In the genomic region with DNA sequence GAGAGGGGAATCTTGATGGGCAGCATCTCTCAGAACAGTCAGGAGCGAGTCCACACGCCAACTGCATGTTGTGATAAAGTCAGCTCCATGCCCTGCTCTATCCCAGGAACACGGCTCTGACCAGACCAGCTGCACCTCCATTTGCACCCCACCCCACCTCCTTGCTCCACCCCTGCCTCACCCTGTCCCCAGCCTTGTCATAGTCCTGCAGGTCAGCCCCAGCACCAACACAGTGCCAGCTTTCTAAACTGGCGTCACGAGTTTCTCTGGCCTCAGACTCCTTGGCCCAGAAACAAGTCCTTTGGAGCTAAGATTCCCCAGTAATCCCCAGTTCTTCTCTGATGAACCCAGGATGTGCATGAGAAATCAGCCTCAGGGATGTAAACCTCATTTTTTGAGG, we compare ENCODE assay signal across 19 cellular contexts. TPM values are rescaled to one million over a fixed set of nuclear protein-coding genes. Genes with fewer than 3 reads are reported as not detected.
DNase-seq lines count a peak whose midpoint lies in the region; ATAC-seq and TF ChIP-seq lines count a peak whose summit lies in the region.
"Had no signal": no experiment of that assay in that cellular context is flagged by ENCODE, and none has a peak within 500 bp of the region (broad histone marks: within the 10 kb centered on the region; RNA-seq: fewer than 3 reads in every experiment).

No MANE protein-coding gene starts in this region.

- H3K27ac ChIP-seq in coronary artery (peak overlapping the region; percentile 83 to 91), neuronal stem cell (replicated peaks; ENCODE audit: low read length) (no peak overlapping the region), tibial artery (peak overlapping the region; percentile 87 to 88)
- H3K27ac ChIP-seq: 22Rv1, A549, C4-2B had no signal

- ATAC-seq in Right ventricle myocardium superior (ENCODE audit: poor library complexity) (peak; percentile 11), left cardiac atrium (no peak), GM18498 (IDR thresholded peaks at IDR 0.05; ENCODE audit: unreplicated experiment) (no peak)
- ATAC-seq: A549, HCT116 had no signal

- H3K9me3 ChIP-seq in neuronal stem cell (replicated peaks in 1 of 2; ENCODE audit: control insufficient read depth in 2 of 2, insufficient read depth in 1 of 2, low read depth in 1 of 2, low read length in 2 of 2) (no peaks in the 10 kb centered on the region), tibial artery (no peaks in the 10 kb centered on the region)
- H3K9me3 ChIP-seq: A549, Caco-2 had no signal

- H3K4me1 ChIP-seq in neuronal stem cell (ENCODE audit: control insufficient read depth in 2 of 2, insufficient read depth in 1 of 2, low read depth in 1 of 2, low read length in 2 of 2), result peaks cover 0 to 11% of the 10 kb centered on the region in 2 donors
- H3K4me1 ChIP-seq in tibial artery, result peaks cover 3 to 98% (median 83%) of the 10 kb centered on the region in 4 donors
- H3K4me1 ChIP-seq: A549, Caco-2 had no signal

- H2BK12ac ChIP-seq in neuronal stem cell (ENCODE audit: low read length), result no peak overlapping the region

- no peak overlapping the region for H3K4ac ChIP-seq in neuronal stem cell (ENCODE audit: low read length)

- no peak overlapping the region for H3K4me2 ChIP-seq in neuronal stem cell (ENCODE audit: insufficient read depth, low read length, poor library complexity, severe bottlenecking)
- H3K4me2 ChIP-seq: A549 had no signal

- WGBS in neuronal stem cell (ENCODE audit: extremely low coverage in 2 of 2, insufficient read length in 2 of 2, insufficient replicate concordance in 1 of 2), 2 donors, result no CpG with 5 or more reads among the region's 5 CpGs

- no peak overlapping the region for H3K9ac ChIP-seq in neuronal stem cell (ENCODE audit: low read depth, low read length, poor library complexity)

- H2AFZ ChIP-seq in neuronal stem cell (ENCODE audit: low read length), result no peak overlapping the region

- H3K79me1 ChIP-seq in neuronal stem cell (ENCODE audit: low read depth, low read length), result no peaks in the 10 kb centered on the region

- intact Hi-C loops in Right ventricle myocardium superior (cut with DNase I) (no loop called here), left cardiac atrium (cut with DNase I) (no loop called here), tibial artery (cut with DNase I; ENCODE audit: low total_unique reads) (no loop called here)

- TF ChIP-seq CTCF in coronary artery (IDR thresholded peaks at IDR 0.05) (no peak), tibial artery (IDR thresholded peaks at IDR 0.05) (no peak)

- no peak overlapping the region for H2BK120ac ChIP-seq in neuronal stem cell (ENCODE audit: low read depth, low read length)

- no peak overlapping the region for H4K8ac ChIP-seq in neuronal stem cell (ENCODE audit: low read depth, low read length)

- H3K36me3 ChIP-seq in neuronal stem cell (replicated peaks in 1 of 2; ENCODE audit: control insufficient read depth in 2 of 2, insufficient read depth in 2 of 2, low read length in 2 of 2) (no peaks in the 10 kb centered on the region), tibial artery (no peaks in the 10 kb centered on the region)

- H3K4me3 ChIP-seq in coronary artery (no peak overlapping the region), neuronal stem cell (ENCODE audit: low read length in 2 of 2) (no peak overlapping the region), tibial artery (no peak overlapping the region)
- H3K4me3 ChIP-seq: A549 had no signal

- H3K23ac ChIP-seq in neuronal stem cell (ENCODE audit: low read depth, low read length, poor library complexity), result no peak overlapping the region

- H4K91ac ChIP-seq in neuronal stem cell (ENCODE audit: low read depth, low read length, poor library complexity), result peak overlapping the region; percentile 44

- DNase-seq in Right ventricle myocardium superior (no peak), left cardiac atrium (no peak), coronary artery (ENCODE audit: low spot score) (no peak), neuronal stem cell (ENCODE audit: low spot score) (no peak), tibial artery (peak; percentile 37 to 85), HUDEP-2 (lab: John Stamatoyannopoulos, UW; ENCODE audit: unreplicated experiment in 76 of 76) (no peak)
- no peak for DNase-seq in stimulated activated naive CD4-positive, alpha-beta T cell (lab: John Stamatoyannopoulos, UW)
- DNase-seq: AML-193; Caco-2; CD4-positive, alpha-beta T cell; GOT3; H7; HFFc6 had no signal

- H3K27me3 ChIP-seq in neuronal stem cell (ENCODE audit: control insufficient read depth in 3 of 3, insufficient read depth in 3 of 3, low read depth in 1 of 3, low read length in 3 of 3) (peaks cover 0 to 39% (median 0%) of the 10 kb centered on the region in 3 experiments), tibial artery (no peaks in the 10 kb centered on the region)

- H2BK15ac ChIP-seq in neuronal stem cell (ENCODE audit: low read length), result no peak overlapping the region

- H2BK5ac ChIP-seq in neuronal stem cell (ENCODE audit: low read length), result no peak overlapping the region

- H3K14ac ChIP-seq in neuronal stem cell (ENCODE audit: low read length), result no peak overlapping the region

- peak overlapping the region; percentile 45 for H2AK5ac ChIP-seq in neuronal stem cell (ENCODE audit: low read depth, low read length)

- peak overlapping the region; percentile 77 for H3K18ac ChIP-seq in neuronal stem cell (ENCODE audit: low read length)

RNA-seq across cellular contexts. Expression of a gene that starts 23.5 kb away (rescaled TPM):
- total RNA-seq in Right ventricle myocardium superior, result 31.3 TPM
- 10 to 100 TPM in 1 of 2 donors, 1 to 10 TPM in 1; 8.3 to 19.3 TPM for total RNA-seq in left cardiac atrium
- polyA plus RNA-seq in neuronal stem cell (2013, experiment 1 of 2), result 0.40 TPM
- 0.47 TPM for polyA plus RNA-seq in neuronal stem cell (2013, experiment 2 of 2)
- total RNA-seq: Caco-2; CD4-positive, alpha-beta T cell; H7; HFFc6 had no signal
- polyA plus RNA-seq: BJ had no signal

Comparison
In these comparisons a context has a peak if more than half of its experiments do, and no peak if none do; other contexts are left out.
1. DNase-seq: peak in tibial artery (2 of 2); none in Right ventricle myocardium superior (single experiment), left cardiac atrium (single experiment), coronary artery (single experiment), neuronal stem cell (single experiment), HUDEP-2 (0 of 76) and stimulated activated naive CD4-positive, alpha-beta T cell (0 of 6).